Comparison of ENCODE assay signal across 8 cellular contexts in the genomic region with DNA sequence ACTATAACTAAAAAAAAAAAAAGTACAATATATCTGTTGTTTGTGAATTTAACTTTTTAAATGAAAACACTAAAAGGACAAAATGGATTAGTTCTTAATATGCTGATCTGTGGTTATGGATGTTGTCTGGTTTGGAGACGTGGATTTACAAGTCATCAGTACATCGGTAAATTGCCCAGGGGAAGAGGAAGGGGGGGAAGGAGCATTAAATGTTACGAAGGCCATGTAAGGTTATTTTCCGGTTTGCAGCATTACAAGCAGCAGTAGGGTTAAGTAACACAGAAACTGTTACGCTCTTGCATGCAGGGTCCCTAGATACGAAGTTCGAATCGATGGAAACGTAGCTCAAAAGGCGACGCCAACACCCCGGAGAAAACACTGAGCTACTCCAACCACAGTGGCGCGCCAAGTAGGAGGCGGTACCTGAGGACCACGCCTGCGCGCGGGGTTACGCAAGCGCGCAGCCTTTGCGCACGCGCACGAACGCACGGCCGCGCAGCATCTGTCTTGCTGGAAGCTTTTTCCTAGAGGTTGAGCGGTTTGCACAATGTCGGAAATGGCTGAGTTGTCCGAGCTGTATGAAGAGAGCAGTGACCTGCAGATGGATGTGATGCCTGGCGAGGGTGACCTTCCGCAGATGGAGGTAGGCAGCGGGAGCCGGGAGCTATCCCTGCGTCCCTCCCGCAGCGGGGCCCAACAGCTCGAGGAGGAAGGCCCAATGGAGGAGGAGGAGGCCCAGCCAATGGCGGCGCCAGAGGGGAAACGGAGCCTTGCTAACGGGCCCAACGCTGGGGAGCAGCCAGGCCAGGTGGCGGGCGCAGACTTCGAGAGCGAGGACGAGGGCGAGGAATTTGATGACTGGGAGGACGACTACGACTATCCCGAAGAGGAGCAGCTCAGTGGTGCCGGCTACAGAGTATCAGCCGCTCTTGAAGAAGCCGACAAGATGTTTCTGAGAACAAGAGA. TPM values are rescaled to one million over a fixed set of nuclear protein-coding genes. Genes with fewer than 3 reads are reported as not detected.
DNase-seq lines count a peak whose midpoint lies in the region; ATAC-seq and TF ChIP-seq lines count a peak whose summit lies in the region.

A gene with protein sequence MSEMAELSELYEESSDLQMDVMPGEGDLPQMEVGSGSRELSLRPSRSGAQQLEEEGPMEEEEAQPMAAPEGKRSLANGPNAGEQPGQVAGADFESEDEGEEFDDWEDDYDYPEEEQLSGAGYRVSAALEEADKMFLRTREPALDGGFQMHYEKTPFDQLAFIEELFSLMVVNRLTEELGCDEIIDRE (plus strand): TSS at position 505 of the 966 bp plus-strand sequence. CDS start 43 bp downstream, at position 548.

- H3K9me3 ChIP-seq in RWPE2 (ENCODE audit: severe bottlenecking): no peaks in the 10 kb centered on the region

- TF ChIP-seq CTCF in LNCaP clone FGC (IDR thresholded peaks at IDR 0.05; ENCODE audit: control insufficient read depth, extremely low read depth, insufficient read depth) (no peak), RWPE2 (IDR thresholded peaks at IDR 0.05; ENCODE audit: poor library complexity, severe bottlenecking) (peak; percentile 16), natural killer cell (IDR thresholded peaks at IDR 0.05) (no peak)

- H3K9me3 Mint-ChIP-seq in activated T-helper 2 cell treated with anti-CD3 and anti-CD28 coated beads, Interferon-gamma antibody, Interleukin-2, Interleukin-4, amounts not matched to agents 10 μg/mL and 5 μg/mL and 100 μg/mL, durations not matched to agents 14 hours and 24 hours and 36 hours: no peaks in the 10 kb centered on the region
- no peaks in the 10 kb centered on the region for H3K9me3 Mint-ChIP-seq in natural killer cell

- H3K36me3 ChIP-seq in RWPE2 (ENCODE audit: low read depth): peaks cover 8% of the 10 kb centered on the region

- peak; percentile 92 for ATAC-seq in RWPE2 (ENCODE audit: low read depth)
- peak; percentile 92 to 96 (median 93) for ATAC-seq in natural killer cell
- peak; percentile 93 for ATAC-seq in stimulated activated naive CD8-positive, alpha-beta T cell treated with anti-CD3 and anti-CD28 coated beads, Interleukin-15, Interleukin-2, amounts not matched to agents 100 U/mL and 50 U/mL, for 24 hours

- DNase-seq in Daoy (ENCODE audit: low read depth): peak; percentile 96
- peak; percentile 83 for DNase-seq in GOT3 (lab: John Stamatoyannopoulos, UW)
- DNase-seq in LNCaP clone FGC (ENCODE audit: low read depth): peak; percentile 84
- peak; percentile 91 for DNase-seq in RWPE2 (ENCODE audit: low spot score)
- peak; percentile 95 for DNase-seq in activated T-helper 2 cell treated with anti-CD3 and anti-CD28 coated beads, Interferon-gamma antibody, Interleukin-2, Interleukin-4, amounts not matched to agents 10 μg/mL and 5 μg/mL and 100 μg/mL, durations not matched to agents 14 hours and 24 hours and 36 hours (ENCODE audit: low spot score)
- peak; percentile 96 for DNase-seq in fibroblast of peridontal ligament (ENCODE audit: extremely low read depth)
- DNase-seq in natural killer cell: peak; percentile 93
- peak; percentile 93 for DNase-seq in stimulated activated naive CD8-positive, alpha-beta T cell treated with anti-CD3 and anti-CD28 coated beads, Interleukin-15, Interleukin-2, amounts not matched to agents 100 U/mL and 50 U/mL, for 24 hours

- no peaks in the 10 kb centered on the region for H3K27me3 ChIP-seq in RWPE2 (ENCODE audit: insufficient read depth, poor library complexity, severe bottlenecking)

- H3K4me3 ChIP-seq in LNCaP clone FGC (ENCODE audit: low read depth, low read length): peak within 1 kb of the TSS; percentile 88
- H3K4me3 ChIP-seq in RWPE2 (ENCODE audit: severe bottlenecking): peak within 1 kb of the TSS; percentile 62

- peaks cover 56% of the 10 kb centered on the region for H3K4me1 Mint-ChIP-seq in activated T-helper 2 cell treated with anti-CD3 and anti-CD28 coated beads, Interferon-gamma antibody, Interleukin-2, Interleukin-4, amounts not matched to agents 10 μg/mL and 5 μg/mL and 100 μg/mL, durations not matched to agents 14 hours and 24 hours and 36 hours (ENCODE audit: low read depth)
- peaks cover 28 to 29% of the 10 kb centered on the region in 2 donors for H3K4me1 Mint-ChIP-seq in natural killer cell

- H3K4me1 ChIP-seq in RWPE2 (ENCODE audit: insufficient read depth, poor library complexity, severe bottlenecking): peaks cover 10% of the 10 kb centered on the region

- no peaks in the 10 kb centered on the region for H3K27me3 Mint-ChIP-seq in activated T-helper 2 cell treated with anti-CD3 and anti-CD28 coated beads, Interferon-gamma antibody, Interleukin-2, Interleukin-4, amounts not matched to agents 10 μg/mL and 5 μg/mL and 100 μg/mL, durations not matched to agents 14 hours and 24 hours and 36 hours (ENCODE audit: low read depth)
- H3K27me3 Mint-ChIP-seq in natural killer cell (ENCODE audit: low read depth in 2 of 2): peaks cover 8 to 24% of the 10 kb centered on the region in 2 donors

- intact Hi-C loops in activated T-helper 2 cell treated with anti-CD3 and anti-CD28 coated beads, Interferon-gamma antibody, Interleukin-2, Interleukin-4, amounts not matched to agents 10 μg/mL and 5 μg/mL and 100 μg/mL, durations not matched to agents 14 hours and 24 hours and 36 hours (cut with micrococcal nuclease): loop anchor here (1.0 to 5.0 kb wide), 10 partner anchors 16 to 1474 kb away; a partner anchor contains a TSS
- intact Hi-C loops in natural killer cell (cut with micrococcal nuclease): loop anchor here (1.0 to 10.0 kb wide), 5 partner anchors 67 to 747 kb away; a partner anchor contains a TSS

- H3K27ac ChIP-seq in RWPE2 (ENCODE audit: poor library complexity, severe bottlenecking): peak within 1 kb of the TSS; percentile 52

- H3K4me3 Mint-ChIP-seq in activated T-helper 2 cell treated with anti-CD3 and anti-CD28 coated beads, Interferon-gamma antibody, Interleukin-2, Interleukin-4, amounts not matched to agents 10 μg/mL and 5 μg/mL and 100 μg/mL, durations not matched to agents 14 hours and 24 hours and 36 hours (ENCODE audit: low read depth): peak within 1 kb of the TSS; percentile 95
- peak within 1 kb of the TSS; percentile 99 for H3K4me3 Mint-ChIP-seq in natural killer cell

- H3K27ac Mint-ChIP-seq in activated T-helper 2 cell treated with anti-CD3 and anti-CD28 coated beads, Interferon-gamma antibody, Interleukin-2, Interleukin-4, amounts not matched to agents 10 μg/mL and 5 μg/mL and 100 μg/mL, durations not matched to agents 14 hours and 24 hours and 36 hours: peak within 1 kb of the TSS; percentile 95
- H3K27ac Mint-ChIP-seq in natural killer cell: peak within 1 kb of the TSS; percentile 99 to 100

- peaks cover 42% of the 10 kb centered on the region for H3K36me3 Mint-ChIP-seq in activated T-helper 2 cell treated with anti-CD3 and anti-CD28 coated beads, Interferon-gamma antibody, Interleukin-2, Interleukin-4, amounts not matched to agents 10 μg/mL and 5 μg/mL and 100 μg/mL, durations not matched to agents 14 hours and 24 hours and 36 hours (ENCODE audit: low read depth)
- peaks cover 10% of the 10 kb centered on the region for H3K36me3 Mint-ChIP-seq in natural killer cell

RNA-seq across cellular contexts. Expression of the gene that starts here (rescaled TPM):
- 197 and 267 TPM in 2 replicates for total RNA-seq in Daoy (2014; rRNA removed; shearing (Covaris generic))
- 168 and 202 TPM in 2 replicates for total RNA-seq in activated T-helper 2 cell treated with anti-CD3 and anti-CD28 coated beads, Interferon-gamma antibody, Interleukin-2, Interleukin-4, amounts not matched to agents 10 μg/mL and 5 μg/mL and 100 μg/mL, durations not matched to agents 14 hours and 24 hours and 36 hours
- 10 to 100 TPM; 63.5 to 70.2 (median 67.3) TPM for total RNA-seq in natural killer cell

Comparison
In these comparisons a context has a peak if more than half of its experiments do, and no peak if none do; other contexts are left out.
1. Peak in every context shown above with its lines: DNase-seq, ATAC-seq, H3K4me3 ChIP-seq and H3K27ac ChIP-seq.